Comparison of ENCODE assay signal across 8 cellular contexts in the genomic region with DNA sequence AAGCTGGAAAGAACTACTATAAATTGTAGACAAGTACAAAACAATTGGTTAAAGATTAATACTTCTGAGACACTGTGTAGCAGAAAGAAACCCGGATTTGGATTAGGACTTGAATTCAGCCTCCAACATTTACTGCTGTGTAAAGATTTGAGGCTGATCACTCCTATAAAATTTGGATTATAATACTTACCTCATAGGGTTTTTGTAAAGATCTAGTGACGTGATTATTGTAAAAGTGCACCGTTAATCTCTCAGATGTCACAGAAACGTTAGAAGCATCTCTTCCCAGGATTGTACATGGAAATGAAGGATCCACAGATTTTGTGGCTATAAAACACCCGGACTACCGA. TPM values are rescaled to one million over a fixed set of nuclear protein-coding genes. Genes with fewer than 3 reads are reported as not detected.
DNase-seq lines count a peak whose midpoint lies in the region; ATAC-seq, FAIRE-seq and TF ChIP-seq lines count a peak whose summit lies in the region.

No MANE protein-coding gene starts in this region.

- H3K36me3 ChIP-seq in endothelial cell of umbilical vein (ENCODE audit: control insufficient read depth in 2 of 2, extremely low read depth in 1 of 2, insufficient read depth in 2 of 2, low read length in 2 of 2) (no peaks in the 10 kb centered on the region), spleen (peaks cover 0 to 7% (median 0%) of the 10 kb centered on the region in 6 donors)

- H3K4me2 ChIP-seq in endothelial cell of umbilical vein (ENCODE audit: insufficient read depth, low read length), result peak overlapping the region; percentile 41

- WGBS in spleen, 5 donors, result 2 to 7% (median 3%) methylated on average over 6 of the region's 6 CpGs

- POLR2A ChIA-PET in endothelial cell of umbilical vein (lab: Charles Lee), result no interaction called here

- no peaks in the 10 kb centered on the region for H4K20me1 ChIP-seq in endothelial cell of umbilical vein (replicated peaks; ENCODE audit: control insufficient read depth, extremely low read depth, insufficient read depth, low read length)

- TF ChIP-seq CTCF in LNCaP clone FGC (IDR thresholded peaks at IDR 0.05; ENCODE audit: control insufficient read depth, extremely low read depth, insufficient read depth), result no peak
- no peak for TF ChIP-seq CTCF in endothelial cell of umbilical vein (IDR thresholded peaks at IDR 0.05; ENCODE audit: extremely low read depth in 1 of 2, insufficient read depth in 1 of 2, low read depth in 1 of 2, low read length in 2 of 2)
- TF ChIP-seq CTCF in spleen (IDR thresholded peaks at IDR 0.05 in 8 of 11, conservative IDR thresholded peaks at IDR 0.05 in 3 of 11), result no peak
- no peak for TF ChIP-seq CTCF in GM20000 (IDR thresholded peaks at IDR 0.05; ENCODE audit: extremely low read depth, missing control alignments)

- H2AFZ ChIP-seq in endothelial cell of umbilical vein (ENCODE audit: low read depth, low read length), result peak overlapping the region; percentile 18

- intact Hi-C loops in endothelial cell of umbilical vein (cut with micrococcal nuclease) (loop anchor here (1.0 kb wide), 1 partner anchor 56 kb away; no protein-coding TSS in a partner anchor), spleen (cut with DNase I; ENCODE audit: low total_unique reads) (no loop called here)

- H3K9me1 ChIP-seq in endothelial cell of umbilical vein (replicated peaks; ENCODE audit: control insufficient read depth, extremely low read depth, insufficient read depth, low read length), result no peaks in the 10 kb centered on the region

- DNase-seq in LNCaP clone FGC (ENCODE audit: low read depth), result no peak
- no peak for DNase-seq in endothelial cell of umbilical vein (ENCODE audit: low read depth, low spot score)
- no peak for DNase-seq in spleen
- DNase-seq in AML-193 (lab: John Stamatoyannopoulos, UW), result no peak
- DNase-seq in SW480 (ENCODE audit: low spot score), result no peak
- DNase-seq in DMS153 (lab: John Stamatoyannopoulos, UW), result no peak
- DNase-seq in GM20000 (ENCODE audit: low spot score), result no peak

- ATAC-seq in GM21360 (IDR thresholded peaks at IDR 0.05; ENCODE audit: unreplicated experiment), result peak; percentile 11

- TF ChIP-seq POLR2A in endothelial cell of umbilical vein (IDR thresholded peaks at IDR 0.05; ENCODE audit: low read depth, low read length) (no peak), spleen (IDR thresholded peaks at IDR 0.05) (no peak)

- peaks cover 0 to 3% of the 10 kb centered on the region in 2 experiments for H3K27me3 ChIP-seq in endothelial cell of umbilical vein (ENCODE audit: control insufficient read depth in 2 of 2, insufficient read depth in 2 of 2, low read length in 2 of 2)
- no peaks in the 10 kb centered on the region for H3K27me3 ChIP-seq in spleen (replicated peaks in 1 of 7)

- no TSS peak for BruUV-seq in endothelial cell of umbilical vein (replicated peaks; lab: Mats Ljungman, UMichigan)

- peaks cover 23% of the 10 kb centered on the region for H3K79me2 ChIP-seq in endothelial cell of umbilical vein (ENCODE audit: control insufficient read depth, insufficient read depth, low read length)

- H3K27ac ChIP-seq in endothelial cell of umbilical vein (ENCODE audit: insufficient read depth, low read depth, low read length), result no peak overlapping the region
- peak overlapping the region in 6 of 8 donors; percentile 87 to 93 (median 90) for H3K27ac ChIP-seq in spleen

- H3K4me3 ChIP-seq in LNCaP clone FGC (ENCODE audit: low read depth, low read length) (peak overlapping the region; percentile 98), endothelial cell of umbilical vein (replicated peaks in 1 of 3; ENCODE audit: insufficient read depth in 1 of 3, low read depth in 1 of 3, low read length in 3 of 3) (peak overlapping the region in 1 of 3 experiments; percentile 89), spleen (peak overlapping the region; percentile 68 to 98 (median 82))

- dilution Hi-C loops in endothelial cell of umbilical vein (cut with MboI; ENCODE audit: extremely low pct_ligation_motif_present, low sequenced_read_pairs), result no loop called here

- no peak for FAIRE-seq in endothelial cell of umbilical vein (lab: Jason Lieb, UNC)

- no peaks in the 10 kb centered on the region for H3K9me3 ChIP-seq in endothelial cell of umbilical vein (replicated peaks; ENCODE audit: control insufficient read depth, insufficient read depth, low read length)
- H3K9me3 ChIP-seq in spleen, result no peaks in the 10 kb centered on the region

- CTCF ChIA-PET in endothelial cell of umbilical vein (lab: Charles Lee), result interaction anchor here (1.1 to 1.6 kb wide), 2 partner anchors 260 to 447 kb away, joined by 5 to 6 read pairs; a partner anchor contains a TSS

- peak overlapping the region; percentile 75 for H3K9ac ChIP-seq in endothelial cell of umbilical vein (replicated peaks; ENCODE audit: extremely low read depth, insufficient read depth, low read length)

- peaks cover 6% of the 10 kb centered on the region for H3K4me1 ChIP-seq in endothelial cell of umbilical vein (ENCODE audit: control insufficient read depth, extremely low read depth, insufficient read depth, low read length)
- peaks cover 2 to 34% (median 22%) of the 10 kb centered on the region in 6 donors for H3K4me1 ChIP-seq in spleen

TF ChIP-seq in endothelial cell of umbilical vein, 7 proteins besides CTCF, POLR2A, EP300 and RAD21:
- TF ChIP-seq POLR2AphosphoS5 (IDR thresholded peaks at IDR 0.05; ENCODE audit: insufficient read depth, low read depth, low read length), result no peak
- no peak for TF ChIP-seq FOS (IDR thresholded peaks at IDR 0.05; ENCODE audit: borderline replicate concordance, insufficient read depth, low read length)
- no peak for TF ChIP-seq MYC (IDR thresholded peaks at IDR 0.05; ENCODE audit: low read depth, low read length)
- TF ChIP-seq JUN (IDR thresholded peaks at IDR 0.05; ENCODE audit: borderline replicate concordance, insufficient read depth, insufficient read length, low read depth), result no peak
- TF ChIP-seq GATA2 (IDR thresholded peaks at IDR 0.05; ENCODE audit: insufficient read depth, insufficient read length, low read depth, low read length), result no peak
- TF ChIP-seq, protein P1, sequence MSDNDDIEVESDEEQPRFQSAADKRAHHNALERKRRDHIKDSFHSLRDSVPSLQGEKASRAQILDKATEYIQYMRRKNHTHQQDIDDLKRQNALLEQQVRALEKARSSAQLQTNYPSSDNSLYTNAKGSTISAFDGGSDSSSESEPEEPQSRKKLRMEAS (IDR thresholded peaks at IDR 0.05; ENCODE audit: insufficient read depth, insufficient read length), result no peak
- no peak for TF ChIP-seq EZH2 (IDR thresholded peaks at IDR 0.05; ENCODE audit: borderline replicate concordance, low read depth, low read length, severe bottlenecking)

RNA-seq across cellular contexts. Expression of a gene that starts 0.3 kb away (rescaled TPM):
- total RNA-seq in endothelial cell of umbilical vein (38.7 and 40.2 TPM in 2 replicates), spleen (10 to 100 TPM; 22.5 to 37.1 (median 25.5) TPM)
- polyA plus RNA-seq in endothelial cell of umbilical vein (59.6 and 66.9 TPM in 2 replicates), spleen (10 to 100 TPM; 25.3 to 44.9 (median 33.7) TPM)
- 68.0 and 80.1 TPM in 2 replicates for polyA plus RNA-seq in endothelial cell of umbilical vein (2011; cell fraction: cytosol; rRNA removed)
- 45.5 and 45.9 TPM in 2 replicates for polyA plus RNA-seq in endothelial cell of umbilical vein (2011; cell fraction: nucleus; rRNA removed)
- 55.1 and 63.2 TPM in 2 replicates for polyA plus RNA-seq in endothelial cell of umbilical vein (2012)
- polyA minus RNA-seq in endothelial cell of umbilical vein, result 51.2 and 61.1 TPM in 2 replicates
- 23.8 TPM for polyA minus RNA-seq in endothelial cell of umbilical vein (2011; cell fraction: cytosol; rRNA and poly(A)+ RNA removed)
- 11.4 and 21.6 TPM in 2 replicates for polyA minus RNA-seq in endothelial cell of umbilical vein (2011; cell fraction: nucleus; rRNA and poly(A)+ RNA removed)

RNA-seq across cellular contexts. Expression of a gene that starts 57.2 kb away (rescaled TPM):
- total RNA-seq in endothelial cell of umbilical vein (21.8 and 22.7 TPM in 2 replicates), spleen (10 to 100 TPM; 25.8 to 48.1 (median 34.0) TPM)
- polyA plus RNA-seq in endothelial cell of umbilical vein (7.1 and 9.4 TPM in 2 replicates), spleen (10 to 100 TPM; 24.3 to 26.8 (median 25.0) TPM)
- polyA plus RNA-seq in endothelial cell of umbilical vein (2011; cell fraction: cytosol; rRNA removed), result 8.7 and 8.8 TPM in 2 replicates
- polyA plus RNA-seq in endothelial cell of umbilical vein (2011; cell fraction: nucleus; rRNA removed), result 28.8 and 41.1 TPM in 2 replicates
- 21.3 and 25.7 TPM in 2 replicates for polyA plus RNA-seq in endothelial cell of umbilical vein (2012)
- 11.4 and 13.3 TPM in 2 replicates for polyA minus RNA-seq in endothelial cell of umbilical vein
- 19.8 TPM for polyA minus RNA-seq in endothelial cell of umbilical vein (2011; cell fraction: cytosol; rRNA and poly(A)+ RNA removed)
- 28.9 and 40.7 TPM in 2 replicates for polyA minus RNA-seq in endothelial cell of umbilical vein (2011; cell fraction: nucleus; rRNA and poly(A)+ RNA removed)
